13 cellular contexts compared by ENCODE assay signal in genomic region chr1:166282391-166283137, GRCh38.
DNase-seq lines count a peak whose midpoint lies in the region; ATAC-seq and TF ChIP-seq lines count a peak whose summit lies in the region.
"Had no signal": no experiment of that assay in that cellular context is flagged by ENCODE, and none has a peak within 500 bp of the region (broad histone marks: within the 10 kb centered on the region; RNA-seq: fewer than 3 reads in every experiment).

No MANE protein-coding gene starts in this region.

- H3K4me3 ChIP-seq in BLaER1 (no peak overlapping the region), suprapubic skin (no peak overlapping the region)
- H3K4me3 ChIP-seq: GM23248, HAP-1 had no signal

- 33% methylated on average over 3 of the region's 3 CpGs for WGBS in suprapubic skin

- TF ChIP-seq EP300 in suprapubic skin (IDR thresholded peaks at IDR 0.05), result no peak

- H3K27me3 ChIP-seq in BLaER1 (no peaks in the 10 kb centered on the region), suprapubic skin (no peaks in the 10 kb centered on the region)
- H3K27me3 ChIP-seq: BE2C had no signal

- H3K9ac ChIP-seq in BLaER1, result no peak overlapping the region
- H3K9ac ChIP-seq: GM23248 had no signal

- no peak for TF ChIP-seq POLR2A in suprapubic skin (IDR thresholded peaks at IDR 0.05)

- DNase-seq in Right ventricle myocardium superior (no peak), cardiac septum (ENCODE audit: low spot score) (no peak), left lobe of liver (ENCODE audit: low spot score) (peak; percentile 56), suprapubic skin (ENCODE audit: low spot score in 2 of 2) (no peak), HT-29 (ENCODE audit: low spot score) (no peak)
- DNase-seq: BE2C; Caco-2; CD4-positive, alpha-beta T cell; GM23248 had no signal

- H3K4me1 ChIP-seq in BLaER1, result peaks cover 6% of the 10 kb centered on the region; the same call in 1 of the 2 replicates
- no peaks in the 10 kb centered on the region for H3K4me1 ChIP-seq in suprapubic skin
- H3K4me1 ChIP-seq: Caco-2, HAP-1 had no signal

- peak overlapping the region; percentile 18 for H3K4me2 ChIP-seq in BLaER1

- no peaks in the 10 kb centered on the region for H4K20me1 ChIP-seq in BLaER1

- H3K9me3 ChIP-seq in BLaER1 (peaks cover under 1% of the 10 kb centered on the region; the same call in 1 of the 2 replicates), suprapubic skin (no peaks in the 10 kb centered on the region)
- H3K9me3 ChIP-seq: BE2C, Caco-2, HAP-1 had no signal

- ATAC-seq in Right ventricle myocardium superior (ENCODE audit: poor library complexity) (peak; percentile 71), left lobe of liver (peak; percentile 57), HG03175 (IDR thresholded peaks at IDR 0.05; ENCODE audit: unreplicated experiment) (no peak)

- H3K36me3 ChIP-seq in BLaER1, result no peaks in the 10 kb centered on the region
- no peaks in the 10 kb centered on the region for H3K36me3 ChIP-seq in suprapubic skin
- H3K36me3 ChIP-seq: BE2C, HAP-1 had no signal

- intact Hi-C loops in Right ventricle myocardium superior (cut with DNase I) (no loop called here), cardiac septum (cut with DNase I) (no loop called here)

- no peak for TF ChIP-seq CTCF in suprapubic skin (IDR thresholded peaks at IDR 0.05)

- H3K27ac ChIP-seq in BLaER1 (no peak overlapping the region), suprapubic skin (peak overlapping the region; percentile 7)
- H3K27ac ChIP-seq: C4-2B, GM23248 had no signal
